18 cellular contexts compared by ENCODE assay signal in the genomic region with DNA sequence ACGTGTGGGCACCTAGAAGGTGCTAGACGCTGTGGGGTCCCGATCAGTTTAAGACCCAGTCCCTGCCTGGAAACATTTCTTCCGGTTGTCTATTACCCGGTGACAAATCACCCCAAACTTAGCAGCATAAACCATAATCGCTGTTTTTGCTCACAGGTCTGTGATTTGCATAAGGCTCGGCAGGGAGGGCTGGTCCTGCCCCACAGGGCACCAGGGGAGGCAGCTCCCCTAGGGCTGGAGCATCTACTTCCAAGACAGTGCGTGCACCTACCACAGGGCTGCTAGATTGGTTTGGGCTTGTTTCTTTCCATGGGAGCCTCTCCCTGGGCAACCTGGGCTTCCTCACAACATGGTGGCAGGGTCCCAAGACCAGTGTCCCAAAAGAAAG.
DNase-seq lines count a peak whose midpoint lies in the region; ATAC-seq, FAIRE-seq and TF ChIP-seq lines count a peak whose summit lies in the region.
"Had no signal": no experiment of that assay in that cellular context is flagged by ENCODE, and none has a peak within 500 bp of the region (broad histone marks: within the 10 kb centered on the region; RNA-seq: fewer than 3 reads in every experiment).

No MANE protein-coding gene starts in this region.

- in situ Hi-C loops in IMR-90 (cut with MboI; ENCODE audit: low sequenced_read_pairs): no loop called here
- in situ Hi-C loops in GM23248 (cut with MboI): no loop called here

- peaks cover 0 to 10% (median 5%) of the 10 kb centered on the region in 11 experiments; a peak in 8 of 22 replicates for H3K9me3 ChIP-seq in BLaER1 treated with 17β-estradiol and CSF1 and Interleukin-3, amounts not matched to agents 10 nM and 100 nM (replicated peaks in 1 of 11)
- H3K9me3 ChIP-seq in IMR-90 (ENCODE audit: control insufficient read depth, insufficient read depth, low read length) (no peaks in the 10 kb centered on the region; the same call in 1 of the 2 replicates), mesenchymal stem cell (ENCODE audit: control insufficient read depth, low read length) (no peaks in the 10 kb centered on the region), GM23248 (ENCODE audit: low read depth) (no peaks in the 10 kb centered on the region)
- H3K9me3 ChIP-seq: HAP-1 had no signal

- H2BK15ac ChIP-seq in IMR-90 (ENCODE audit: low read depth, low read length) (no peak overlapping the region), mesenchymal stem cell (ENCODE audit: low read depth, poor library complexity, severe bottlenecking) (no peak overlapping the region)

- no peak overlapping the region for H3K4ac ChIP-seq in IMR-90 (ENCODE audit: low read depth, low read length)
- peak overlapping the region; percentile 80 to 85 for H3K4ac ChIP-seq in mesenchymal stem cell (ENCODE audit: low read depth in 1 of 2, low read length in 2 of 2)

- peak overlapping the region in 1 of 11 experiments; percentile 25; a peak in 2 of 22 replicates for H3K27ac ChIP-seq in BLaER1 treated with 17β-estradiol and CSF1 and Interleukin-3, amounts not matched to agents 10 nM and 100 nM
- H3K27ac ChIP-seq in IMR-90 (ENCODE audit: insufficient read depth, low read length): no peak overlapping the region
- no peak overlapping the region for H3K27ac ChIP-seq in mesenchymal stem cell (ENCODE audit: low read length, poor library complexity, severe bottlenecking)
- no peak overlapping the region for H3K27ac ChIP-seq in GM23248
- H3K27ac ChIP-seq: PC-9 had no signal

- no peak overlapping the region for H3K14ac ChIP-seq in IMR-90 (replicated peaks; ENCODE audit: low read depth, low read length)
- peak overlapping the region in 1 of 2 experiments; percentile 49 for H3K14ac ChIP-seq in mesenchymal stem cell (ENCODE audit: low read length in 2 of 2)

- H3K36me3 Mint-ChIP-seq in WTC11: peaks cover 2% of the 10 kb centered on the region
- H3K36me3 Mint-ChIP-seq: CD8-positive, alpha-beta T cell had no signal

- peak overlapping the region in 9 of 11 experiments; percentile 51 to 94 (median 84); a peak in 18 of 22 replicates for H3K4me2 ChIP-seq in BLaER1 treated with 17β-estradiol and CSF1 and Interleukin-3, amounts not matched to agents 10 nM and 100 nM
- H3K4me2 ChIP-seq in IMR-90 (ENCODE audit: low read depth, low read length) (no peak overlapping the region), mesenchymal stem cell (ENCODE audit: low read length, poor library complexity, severe bottlenecking) (no peak overlapping the region), GM23248 (ENCODE audit: unreplicated experiment) (no peak overlapping the region)
- H3K4me2 ChIP-seq: PC-9 had no signal

- H2AK9ac ChIP-seq in IMR-90 (replicated peaks; ENCODE audit: low read depth, low read length, poor library complexity): peak overlapping the region; percentile 52

- H3K9ac ChIP-seq in BLaER1 treated with 17β-estradiol and CSF1 and Interleukin-3, amounts not matched to agents 10 nM and 100 nM: no peak overlapping the region
- H3K9ac ChIP-seq in IMR-90 (ENCODE audit: low read depth, low read length) (no peak overlapping the region), mesenchymal stem cell (ENCODE audit: low read length) (no peak overlapping the region), GM23248 (no peak overlapping the region)

- peaks cover 73% of the 10 kb centered on the region for H3K79me2 ChIP-seq in GM23248 (ENCODE audit: insufficient read depth)

- H2BK12ac ChIP-seq in mesenchymal stem cell (ENCODE audit: low read length in 2 of 2): peak overlapping the region; percentile 6 to 96

- peaks cover 4% of the 10 kb centered on the region for H3K9me3 Mint-ChIP-seq in WTC11
- H3K9me3 Mint-ChIP-seq: CD8-positive, alpha-beta T cell had no signal

- no peak overlapping the region for H3K23ac ChIP-seq in IMR-90 (ENCODE audit: low read depth, low read length)
- peak overlapping the region in 1 of 2 experiments; percentile 65 for H3K23ac ChIP-seq in mesenchymal stem cell (ENCODE audit: low read length in 2 of 2)

- ATAC-seq in IMR-90 (ENCODE audit: low read depth): no peak
- ATAC-seq in WTC11: no peak
- ATAC-seq: CD8-positive, alpha-beta T cell; Right ventricle myocardium inferior; SK-N-SH treated with all-trans-retinoic acid at 6 μM for 48 hours had no signal

- no peak overlapping the region for H3K56ac ChIP-seq in IMR-90 (ENCODE audit: extremely low read depth, insufficient read depth, low read length)

- no peak overlapping the region for H3K4me3 Mint-ChIP-seq in WTC11
- H3K4me3 Mint-ChIP-seq: CD8-positive, alpha-beta T cell had no signal

- no peak overlapping the region for H3K27ac Mint-ChIP-seq in WTC11

- TF ChIP-seq CTCF in IMR-90 (conservative IDR thresholded peaks at IDR 0.05; ENCODE audit: low read depth, low read length): no peak
- no peak for TF ChIP-seq CTCF in WTC11 (IDR thresholded peaks at IDR 0.05)

- H2BK5ac ChIP-seq in IMR-90 (ENCODE audit: low read depth, low read length, poor library complexity, severe bottlenecking) (no peak overlapping the region), mesenchymal stem cell (ENCODE audit: low read depth, low read length, poor library complexity, severe bottlenecking) (no peak overlapping the region)

- H4K5ac ChIP-seq in IMR-90 (ENCODE audit: low read depth, low read length): no peak overlapping the region

- intact Hi-C loops in IMR-90 (cut with micrococcal nuclease): no loop called here

- no peak for TF ChIP-seq RAD21 in IMR-90 (IDR thresholded peaks at IDR 0.05; ENCODE audit: low read length)

- POLR2A ChIA-PET in IMR-90 (lab: Charles Lee; ENCODE audit: unreplicated experiment) (no interaction called here), WTC11 (lab: Charles Lee) (no interaction called here)

- H3K9me1 ChIP-seq in IMR-90 (ENCODE audit: insufficient read depth, low read length): no peaks in the 10 kb centered on the region; the same call in 1 of the 2 replicates

- H3K4me3 ChIP-seq in BLaER1 treated with 17β-estradiol and CSF1 and Interleukin-3, amounts not matched to agents 10 nM and 100 nM: no peak overlapping the region
- H3K4me3 ChIP-seq in IMR-90 (ENCODE audit: insufficient read depth, low read depth, low read length): no peak overlapping the region
- H3K4me3 ChIP-seq in mesenchymal stem cell (ENCODE audit: insufficient read depth in 1 of 2, low read depth in 1 of 2, low read length in 2 of 2): no peak overlapping the region
- no peak overlapping the region for H3K4me3 ChIP-seq in GM23248
- H3K4me3 ChIP-seq: HAP-1, PC-9 had no signal

- BruUV-seq in IMR-90 (replicated peaks; lab: Mats Ljungman, UMichigan): no TSS peak

- no peak overlapping the region for H2BK120ac ChIP-seq in IMR-90 (ENCODE audit: low read depth, low read length)
- peak overlapping the region; percentile 86 for H2BK120ac ChIP-seq in mesenchymal stem cell (ENCODE audit: low read depth, low read length)

- no peak for DNase-seq in IMR-90
- DNase-seq in WTC11 (ENCODE audit: low spot score): no peak
- no peak for DNase-seq in mesenchymal stem cell
- no peak for DNase-seq in GM23248
- DNase-seq in HCEC 1CT: no peak
- DNase-seq in frontal cortex (ENCODE audit: low spot score in 2 of 2): no peak
- no peak for DNase-seq in activated CD4-positive, CD25-positive, alpha-beta regulatory T cell treated with anti-CD3 and anti-CD28 coated beads, Interleukin-2, amount 50 U/mL, for 72 hours
- DNase-seq: AML-193; CD8-positive, alpha-beta T cell; NCI-H1092; NCI-H2107; NCI-H345; NCI-H526 treated with DMSO at 0.1 percent for 48 hours; PC-9 had no signal

- H3K18ac ChIP-seq in IMR-90 (ENCODE audit: low read depth, low read length) (no peak overlapping the region), mesenchymal stem cell (ENCODE audit: low read depth in 1 of 2, low read length in 2 of 2) (peak overlapping the region; percentile 80 to 84)

- no peaks in the 10 kb centered on the region for H3K9me2 ChIP-seq in GM23248 (ENCODE audit: insufficient read depth)

- CTCF ChIA-PET in IMR-90 (lab: Yijun Ruan, JAX) (no interaction called here), WTC11 (lab: Charles Lee) (interaction anchor here (1.9 to 2.6 kb wide), 3 partner anchors 29 to 212 kb away, joined by 6 to 8 read pairs (median 7); no protein-coding TSS in a partner anchor)

- dilution Hi-C loops in IMR-90 (cut with HindIII; ENCODE audit: low sequenced_read_pairs, unreplicated experiment): no loop called here

- peaks cover 43 to 74% (median 69%) of the 10 kb centered on the region in 10 experiments for H3K4me1 ChIP-seq in BLaER1 treated with 17β-estradiol and CSF1 and Interleukin-3, amounts not matched to agents 10 nM and 100 nM
- H3K4me1 ChIP-seq in IMR-90 (ENCODE audit: control insufficient read depth, insufficient read depth, low read length) (peaks cover 18% of the 10 kb centered on the region; the same call in 1 of the 2 replicates), mesenchymal stem cell (ENCODE audit: control insufficient read depth, insufficient read depth, low read depth, low read length) (peaks cover 42% of the 10 kb centered on the region), GM23248 (ENCODE audit: insufficient read depth) (peaks cover 25% of the 10 kb centered on the region)

- H4K8ac ChIP-seq in IMR-90 (ENCODE audit: low read depth in 2 of 2, low read length in 2 of 2) (no peak overlapping the region), mesenchymal stem cell (ENCODE audit: low read length) (peak overlapping the region; percentile 94)

- H2BK20ac ChIP-seq in IMR-90 (ENCODE audit: low read depth, low read length): no peak overlapping the region

- FAIRE-seq in frontal cortex (lab: Jason Lieb, UNC): no peak

- peak overlapping the region; percentile 38 for H2AFZ ChIP-seq in IMR-90 (replicated peaks; ENCODE audit: low read length, poor library complexity)
- no peak overlapping the region for H2AFZ ChIP-seq in mesenchymal stem cell (ENCODE audit: low read depth, low read length)
- H2AFZ ChIP-seq in GM23248: no peak overlapping the region
- H2AFZ ChIP-seq: PC-9 had no signal

- peaks cover 15% of the 10 kb centered on the region for H3K27me3 Mint-ChIP-seq in WTC11 (ENCODE audit: low read depth)

- no peaks in the 10 kb centered on the region for H3K36me3 ChIP-seq in BLaER1 treated with 17β-estradiol and CSF1 and Interleukin-3, amounts not matched to agents 10 nM and 100 nM
- H3K36me3 ChIP-seq in IMR-90 (ENCODE audit: control insufficient read depth, insufficient read depth, low read length) (no peaks in the 10 kb centered on the region), mesenchymal stem cell (ENCODE audit: control insufficient read depth in 1 of 2, insufficient read depth in 2 of 2, low read depth in 1 of 2, low read length in 2 of 2) (no peaks in the 10 kb centered on the region), GM23248 (ENCODE audit: low read depth) (no peaks in the 10 kb centered on the region)
- H3K36me3 ChIP-seq: HAP-1 had no signal

- 70% methylated on average over 3 of the region's 8 CpGs; no CpG with 5 or more reads in 1 of the 2 experiments for WGBS in IMR-90 (ENCODE audit: extremely low coverage in 2 of 2, insufficient read length in 1 of 2), 2 experiments
- WGBS in mesenchymal stem cell: 78% methylated on average over 8 of the region's 8 CpGs
- WGBS in GM23248 (ENCODE audit: low coverage in 1 of 2, low lambda C conversion rate in 2 of 2, missing lambda C conversion rate in 2 of 2), 2 experiments: 97 to 98% methylated on average over 8 of the region's 8 CpGs

- H3K79me1 ChIP-seq in IMR-90 (ENCODE audit: low read depth in 1 of 2, low read length in 2 of 2) (peaks cover 26 to 59% of the 10 kb centered on the region in 2 experiments), mesenchymal stem cell (replicated peaks; ENCODE audit: low read length, poor library complexity, severe bottlenecking) (peaks cover 9% of the 10 kb centered on the region)

- H2AK5ac ChIP-seq in IMR-90 (ENCODE audit: low read depth, low read length) (no peak overlapping the region), mesenchymal stem cell (ENCODE audit: low read length, severe bottlenecking) (peak overlapping the region; percentile 25)

- peaks cover 0 to 20% (median 0%) of the 10 kb centered on the region in 11 experiments; a peak in 4 of 22 replicates for H4K20me1 ChIP-seq in BLaER1 treated with 17β-estradiol and CSF1 and Interleukin-3, amounts not matched to agents 10 nM and 100 nM
- H4K20me1 ChIP-seq in IMR-90 (ENCODE audit: insufficient read depth, low read length) (peaks cover 85% of the 10 kb centered on the region), GM23248 (ENCODE audit: insufficient read depth) (no peaks in the 10 kb centered on the region; the same call in 1 of the 2 replicates)

- no peak overlapping the region for H4K91ac ChIP-seq in IMR-90 (ENCODE audit: insufficient read depth, low read depth, low read length)
- peak overlapping the region; percentile 93 for H4K91ac ChIP-seq in mesenchymal stem cell (ENCODE audit: low read length)

- peaks cover 47% of the 10 kb centered on the region for H3K4me1 Mint-ChIP-seq in WTC11

- peaks cover 0 to 28% (median 0%) of the 10 kb centered on the region in 11 experiments; a peak in 5 of 22 replicates for H3K27me3 ChIP-seq in BLaER1 treated with 17β-estradiol and CSF1 and Interleukin-3, amounts not matched to agents 10 nM and 100 nM
- no peaks in the 10 kb centered on the region for H3K27me3 ChIP-seq in IMR-90 (ENCODE audit: control insufficient read depth, insufficient read depth, low read length)
- no peaks in the 10 kb centered on the region for H3K27me3 ChIP-seq in mesenchymal stem cell (ENCODE audit: control insufficient read depth in 1 of 2, insufficient read depth in 1 of 2, low read length in 2 of 2)
- H3K27me3 ChIP-seq in GM23248 (replicated peaks; ENCODE audit: insufficient read depth): no peaks in the 10 kb centered on the region

- peaks cover 15% of the 10 kb centered on the region; the same call in 1 of the 2 replicates for H3F3A ChIP-seq in GM23248 (ENCODE audit: insufficient read depth)

- no peak for TF ChIP-seq POLR2A in IMR-90 (IDR thresholded peaks at IDR 0.05; ENCODE audit: low read depth, low read length)

Comparison
In these comparisons a context has a peak if more than half of its experiments do, and no peak if none do; other contexts are left out.
1. H3K4me2 ChIP-seq: peak in BLaER1 treated with 17β-estradiol and CSF1 and Interleukin-3, amounts not matched to agents 10 nM and 100 nM (9 of 11); none in IMR-90 (single experiment), mesenchymal stem cell (single experiment) and GM23248 (single experiment).